Comparison of ENCODE assay signal across 10 cellular contexts in genomic region chr12:43728117-43728516, GRCh38. TPM values are rescaled to one million over a fixed set of nuclear protein-coding genes. Genes with fewer than 3 reads are reported as not detected.
DNase-seq lines count a peak whose midpoint lies in the region; ATAC-seq and TF ChIP-seq lines count a peak whose summit lies in the region.
"Had no signal": no experiment of that assay in that cellular context is flagged by ENCODE, and none has a peak within 500 bp of the region (broad histone marks: within the 10 kb centered on the region; RNA-seq: fewer than 3 reads in every experiment).

No MANE protein-coding gene starts in this region.

- TF ChIP-seq CTCF in chondrocyte (IDR thresholded peaks at IDR 0.05): peak; percentile 89
- peak; percentile 69 for TF ChIP-seq CTCF in neural crest cell (conservative IDR thresholded peaks at IDR 0.05)

- DNase-seq in NCI-H1694 (lab: John Stamatoyannopoulos, UW) (peak; percentile 8), NCI-H1694 treated with DMSO at 0.1 percent for 48 hours (lab: John Stamatoyannopoulos, UW) (no peak), Kasumi-1 (lab: John Stamatoyannopoulos, UW) (peak; percentile 4 to 28), chondrocyte (ENCODE audit: low spot score) (no peak), neural crest cell (ENCODE audit: low read depth, low spot score) (no peak), NCI-H526 treated with DMSO at 0.1 percent for 48 hours (lab: John Stamatoyannopoulos, UW) (no peak)
- no peak for DNase-seq in activated T-cell treated with anti-CD3 and anti-CD28 coated beads, Interleukin-2, amount 50 U/mL, for 72 hours
- DNase-seq: activated B cell treated with CpG ODN at 0.5 μM for 24 hours, activated gamma-delta T cell had no signal

- no peak overlapping the region for H3K27ac Mint-ChIP-seq in chondrocyte (ENCODE audit: unreplicated experiment)
- no peak overlapping the region for H3K27ac Mint-ChIP-seq in neural crest cell (ENCODE audit: unreplicated experiment)
- H3K27ac Mint-ChIP-seq in activated T-cell treated with anti-CD3 and anti-CD28 coated beads, Interleukin-2, amount 50 U/mL, for 72 hours: no peak overlapping the region
- H3K27ac Mint-ChIP-seq: activated B cell treated with CpG ODN at 0.5 μM for 24 hours had no signal

- no peaks in the 10 kb centered on the region for H3K4me1 Mint-ChIP-seq in chondrocyte (ENCODE audit: low read depth)
- peaks cover 2% of the 10 kb centered on the region for H3K4me1 Mint-ChIP-seq in neural crest cell
- peaks cover 13% of the 10 kb centered on the region for H3K4me1 Mint-ChIP-seq in activated T-cell treated with anti-CD3 and anti-CD28 coated beads, Interleukin-2, amount 50 U/mL, for 72 hours (ENCODE audit: low read depth)
- H3K4me1 Mint-ChIP-seq: activated B cell treated with CpG ODN at 0.5 μM for 24 hours had no signal

- H3K27me3 Mint-ChIP-seq in chondrocyte (ENCODE audit: low read depth): no peaks in the 10 kb centered on the region
- no peaks in the 10 kb centered on the region for H3K27me3 Mint-ChIP-seq in neural crest cell (ENCODE audit: low read depth)
- H3K27me3 Mint-ChIP-seq in activated T-cell treated with anti-CD3 and anti-CD28 coated beads, Interleukin-2, amount 50 U/mL, for 72 hours (ENCODE audit: low read depth): no peaks in the 10 kb centered on the region
- H3K27me3 Mint-ChIP-seq: activated B cell treated with CpG ODN at 0.5 μM for 24 hours had no signal

- ATAC-seq in GM18498 (IDR thresholded peaks at IDR 0.05; ENCODE audit: unreplicated experiment): no peak
- ATAC-seq in activated T-cell treated with anti-CD3 and anti-CD28 coated beads, Interleukin-2, amount 50 U/mL, for 72 hours (replicated peaks in 1 of 2): no peak

- H3K4me3 Mint-ChIP-seq in chondrocyte (ENCODE audit: unreplicated experiment): no peak overlapping the region
- no peak overlapping the region for H3K4me3 Mint-ChIP-seq in neural crest cell
- no peak overlapping the region for H3K4me3 Mint-ChIP-seq in activated T-cell treated with anti-CD3 and anti-CD28 coated beads, Interleukin-2, amount 50 U/mL, for 72 hours
- H3K4me3 Mint-ChIP-seq: activated B cell treated with CpG ODN at 0.5 μM for 24 hours had no signal

- peaks cover 3% of the 10 kb centered on the region for H3K36me3 Mint-ChIP-seq in chondrocyte (ENCODE audit: low read depth)
- H3K36me3 Mint-ChIP-seq in neural crest cell (ENCODE audit: low read depth): no peaks in the 10 kb centered on the region
- H3K36me3 Mint-ChIP-seq in activated T-cell treated with anti-CD3 and anti-CD28 coated beads, Interleukin-2, amount 50 U/mL, for 72 hours (ENCODE audit: insufficient read depth in 2 of 2): peaks cover 2 to 9% of the 10 kb centered on the region in 2 donors

- H3K9me3 Mint-ChIP-seq in chondrocyte (ENCODE audit: low read depth) (peaks cover 2% of the 10 kb centered on the region), neural crest cell (no peaks in the 10 kb centered on the region)
- H3K9me3 Mint-ChIP-seq in activated T-cell treated with anti-CD3 and anti-CD28 coated beads, Interleukin-2, amount 50 U/mL, for 72 hours: no peaks in the 10 kb centered on the region
- H3K9me3 Mint-ChIP-seq: activated B cell treated with CpG ODN at 0.5 μM for 24 hours had no signal

RNA-seq across cellular contexts. Expression of gene PUS7L, which starts 30.5 kb away (rescaled TPM):
- total RNA-seq in chondrocyte (6.9 to 14.1 TPM (median 7.7 TPM) in 3 replicates), neural crest cell (7.8 and 10.6 TPM in 2 replicates)
- total RNA-seq in activated T-cell treated with anti-CD3 and anti-CD28 coated beads, Interleukin-2, amount 50 U/mL, for 72 hours: 10 to 100 TPM; 18.1 to 21.8 TPM

RNA-seq across cellular contexts. Expression of gene IRAK4, which starts 30.6 kb away (rescaled TPM):
- total RNA-seq in chondrocyte: 6.5 to 7.5 TPM (median 7.3 TPM) in 3 replicates
- 4.1 and 5.4 TPM in 2 replicates for total RNA-seq in neural crest cell
- 10 to 100 TPM; 41.4 TPM for total RNA-seq in activated T-cell treated with anti-CD3 and anti-CD28 coated beads, Interleukin-2, amount 50 U/mL, for 72 hours

Comparison
In these comparisons a context has a peak if more than half of its experiments do, and no peak if none do; other contexts are left out.
1. DNase-seq: peak in NCI-H1694 (single experiment) and Kasumi-1 (2 of 2); none in NCI-H1694 treated with DMSO at 0.1 percent for 48 hours (single experiment), chondrocyte (single experiment), neural crest cell (single experiment), NCI-H526 treated with DMSO at 0.1 percent for 48 hours (single experiment) and activated T-cell treated with anti-CD3 and anti-CD28 coated beads, Interleukin-2, amount 50 U/mL, for 72 hours (0 of 2).